ENCODE assay signal across 23 cellular contexts in the genomic region with DNA sequence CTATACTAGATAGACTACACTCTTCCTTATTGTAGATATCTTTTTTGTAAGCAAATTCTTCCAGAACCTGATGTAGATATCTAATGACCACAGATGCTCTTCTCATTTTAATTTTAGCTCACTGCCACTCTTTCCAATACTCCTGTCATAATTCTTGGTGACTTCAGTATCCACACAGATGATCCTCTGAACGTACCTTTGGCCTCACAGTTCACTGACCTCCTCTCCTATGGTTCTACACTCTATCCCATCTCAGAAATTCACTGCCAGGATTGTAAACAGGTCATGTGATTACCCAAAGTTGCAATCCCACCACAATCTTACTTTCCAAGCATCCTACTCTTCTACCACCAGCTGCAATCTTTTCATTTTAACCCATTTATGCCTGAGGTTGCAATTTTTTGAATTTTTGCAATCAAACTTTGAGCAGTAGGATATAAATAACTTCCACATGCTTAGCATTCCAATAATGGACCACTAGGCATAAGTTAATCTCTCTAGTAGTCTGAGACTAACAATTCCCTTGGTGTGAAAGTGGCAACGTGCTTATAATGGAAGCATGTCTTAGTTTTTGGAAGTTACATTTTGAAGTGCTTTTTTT.
"Had no signal": no experiment of that assay in that cellular context is flagged by ENCODE, and none has a peak within 500 bp of the region (broad histone marks: within the 10 kb centered on the region; RNA-seq: fewer than 3 reads in every experiment).

No MANE protein-coding gene starts in this region.

- FAIRE-seq: RCC 7860 had no signal

- DNase-seq: KBM-7, MV-4-11, NCI-H1048, NCI-H1105, NCI-H1417, NCI-H146, NCI-H1694 treated with DMSO at 0.1 percent for 48 hours, NCI-H1930, NCI-H2081, NCI-H2107, NCI-H2171, NCI-H226, NCI-H446, NCI-H510A, NCI-H524 treated with DMSO at 0.1 percent for 48 hours, NCI-H69, NCI-H774, Right ventricle myocardium superior, RPMI8226, SIG-M5 had no signal

- H3K4me3 ChIP-seq: SJSA1, SK-N-MC had no signal

- H3K27me3 ChIP-seq: SJSA1 had no signal

- H3K9me3 ChIP-seq: SJSA1 had no signal

- H3K27ac ChIP-seq: SJSA1, SK-N-MC had no signal
